ENCODE assay signal across 8 cellular contexts in the genomic region with DNA sequence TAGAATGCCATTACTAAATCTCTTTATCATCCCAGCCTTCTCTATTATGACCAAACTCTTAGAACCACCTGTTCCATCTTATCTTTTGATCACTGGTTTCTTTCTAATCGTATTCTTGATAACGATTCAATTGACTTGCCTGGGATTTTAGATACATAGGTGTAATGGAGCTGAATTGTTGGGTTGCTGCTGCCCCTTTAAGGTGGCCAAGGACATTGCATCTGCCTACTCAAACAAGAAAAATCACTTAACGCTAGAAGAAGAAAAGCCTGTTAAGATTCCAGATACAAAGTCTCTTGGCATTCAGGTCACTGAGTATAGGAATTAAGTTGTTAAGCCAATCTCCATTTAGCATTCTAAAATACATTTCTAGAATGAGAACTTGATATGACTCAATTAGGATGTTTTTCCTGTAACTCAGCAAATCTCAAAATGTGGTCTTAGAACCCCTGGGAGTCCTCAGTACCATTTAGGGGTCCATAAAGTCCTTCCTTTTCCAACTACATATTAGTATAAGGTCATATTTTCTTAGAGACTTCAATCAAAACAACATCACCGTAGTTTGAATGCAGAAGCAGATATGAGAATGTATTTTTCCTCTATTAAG. TPM values are rescaled to one million over a fixed set of nuclear protein-coding genes. Genes with fewer than 3 reads are reported as not detected.
DNase-seq lines count a peak whose midpoint lies in the region; ATAC-seq and TF ChIP-seq lines count a peak whose summit lies in the region.

No MANE protein-coding gene starts in this region.

- in situ Hi-C loops in astrocyte of the spinal cord (cut with HindIII; ENCODE audit: low sequenced_read_pairs): no loop called here

- ATAC-seq in GM18868 (IDR thresholded peaks at IDR 0.05; ENCODE audit: unreplicated experiment) (peak; percentile 78), GM21515 (IDR thresholded peaks at IDR 0.05; ENCODE audit: unreplicated experiment) (no peak)

- peak; percentile 10 for DNase-seq in BJ (ENCODE audit: low read depth)
- peak; percentile 36 for DNase-seq in NCI-H345 (lab: John Stamatoyannopoulos, UW)
- peak; percentile 72 for DNase-seq in astrocyte of the spinal cord (ENCODE audit: low read depth, low spot score)
- DNase-seq in iPS-NIHi7 (ENCODE audit: extremely low spot score): peak; percentile 47
- DNase-seq in stomach: no peak
- DNase-seq in activated effector memory CD4-positive, alpha-beta T cell treated with Interleukin-2 at 50 U/mL for 16 hours: no peak

- no peak for TF ChIP-seq EP300 in stomach (IDR thresholded peaks at IDR 0.05)

- intact Hi-C loops in stomach (cut with DNase I; ENCODE audit: low total_unique reads): no loop called here

- no peaks in the 10 kb centered on the region for H3K9me3 ChIP-seq in stomach

- H3K4me3 ChIP-seq in BJ (ENCODE audit: low read depth, low read length) (no peak overlapping the region), astrocyte of the spinal cord (ENCODE audit: low read depth, low read length) (no peak overlapping the region), stomach (peak overlapping the region in 1 of 4 donors; percentile 3)

- H3K36me3 ChIP-seq in BJ (ENCODE audit: control insufficient read depth, insufficient read depth, low read length) (no peaks in the 10 kb centered on the region), stomach (no peaks in the 10 kb centered on the region)

- TF ChIP-seq POLR2A in stomach (IDR thresholded peaks at IDR 0.05): no peak

- POLR2A ChIA-PET in BJ (lab: Charles Lee): interaction anchor here (0.5 kb wide), 1 partner anchor 580 kb away, joined by 3 read pairs; no protein-coding TSS in a partner anchor

- WGBS in stomach, 5 donors: 10 to 21% (median 15%) methylated on average over 4 of the region's 4 CpGs

- H3K4me1 ChIP-seq in stomach: peaks cover 0 to 25% (median 11%) of the 10 kb centered on the region in 4 donors

- H3K27me3 ChIP-seq in BJ (ENCODE audit: control insufficient read depth, insufficient read depth, low read length) (no peaks in the 10 kb centered on the region), stomach (no peaks in the 10 kb centered on the region)

- CTCF ChIA-PET in BJ (lab: Yijun Ruan, JAX): interaction anchor here (0.9 to 1.4 kb wide), 5 partner anchors 15 to 324 kb away, joined by 3 to 10 read pairs (median 5); no protein-coding TSS in a partner anchor

- H3K27ac ChIP-seq in stomach: no peak overlapping the region

- TF ChIP-seq CTCF in BJ (IDR thresholded peaks at IDR 0.05; ENCODE audit: insufficient read depth, low read depth, low read length) (peak; percentile 71), astrocyte of the spinal cord (IDR thresholded peaks at IDR 0.05; ENCODE audit: low read depth, low read length) (peak; percentile 82), stomach (IDR thresholded peaks at IDR 0.05) (peak in 5 of 7 experiments; percentile 24 to 63 (median 55))

RNA-seq across cellular contexts. Expression of a gene that starts 12.4 kb away (rescaled TPM):
- 7.8 and 16.9 TPM in 2 replicates for polyA plus RNA-seq in BJ (2011; rRNA removed)
- 3.6 and 6.7 TPM in 2 replicates for polyA minus RNA-seq in BJ (2011; rRNA and poly(A)+ RNA removed)
- total RNA-seq in stomach: 10 to 100 TPM; 26.6 to 64.3 (median 45.9) TPM
- 10 to 100 TPM; 12.7 to 18.7 (median 15.5) TPM for polyA plus RNA-seq in stomach

Comparison
In these comparisons a context has a peak if more than half of its experiments do, and no peak if none do; other contexts are left out.
1. DNase-seq: peak in BJ (single experiment), NCI-H345 (single experiment), astrocyte of the spinal cord (single experiment) and iPS-NIHi7 (single experiment); none in stomach (single experiment) and activated effector memory CD4-positive, alpha-beta T cell treated with Interleukin-2 at 50 U/mL for 16 hours (single experiment).
2. Peak in every context shown above with its lines, with median percentiles within 50 percentile points of each other: CTCF ChIP-seq.